15 cellular contexts compared by ENCODE assay signal in the genomic region with DNA sequence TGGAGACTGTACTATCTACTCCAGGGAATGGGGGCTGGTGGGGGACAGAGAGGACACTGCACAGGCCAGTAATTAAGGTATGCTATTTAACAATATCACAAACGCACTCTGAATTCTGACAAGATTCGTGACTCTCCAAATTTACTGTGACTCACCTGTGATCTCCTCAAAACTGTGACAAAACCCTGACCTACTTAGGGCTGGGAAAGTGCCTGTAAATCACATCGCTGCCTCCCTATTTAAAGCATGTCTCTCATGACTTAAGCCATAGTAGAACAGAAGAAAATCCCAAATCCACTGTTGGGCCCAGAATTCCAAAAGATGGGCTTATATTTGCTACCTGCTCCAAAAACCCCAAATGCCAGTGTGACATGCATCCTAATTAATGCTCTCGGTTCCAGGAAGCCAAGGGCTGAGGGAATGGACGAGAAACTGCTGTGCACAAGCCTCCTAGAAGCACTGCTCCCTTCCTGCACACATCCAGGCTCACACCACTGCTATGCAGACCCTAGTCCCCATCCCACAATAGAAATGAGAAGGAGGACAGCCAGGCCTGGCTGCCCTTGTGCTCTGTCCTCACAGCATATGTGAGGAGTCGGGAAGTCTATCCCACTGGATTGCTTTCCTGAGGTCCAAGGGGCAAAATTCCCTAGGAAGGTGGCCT.
"Had no signal": no experiment of that assay in that cellular context is flagged by ENCODE, and none has a peak within 500 bp of the region (broad histone marks: within the 10 kb centered on the region; RNA-seq: fewer than 3 reads in every experiment).

No MANE protein-coding gene starts in this region.

- H3K4me3 ChIP-seq: heart left ventricle, mucosa of descending colon, spleen had no signal

- H3K27me3 ChIP-seq: heart left ventricle, neutrophil had no signal

- H3K4me1 Mint-ChIP-seq: naive thymus-derived CD8-positive, alpha-beta T cell; stimulated activated memory B cell treated with anti-CD40 and anti-IgM and Interleukin-4, amounts not matched to agents 10 μg/mL and 1 μg/mL and 100 μg/mL, for 72 hours had no signal

- H3K27me3 Mint-ChIP-seq: dendritic cell treated with granulocyte-macrophage colony-stimulating factor and Interleukin-4, amounts not matched to agents 40 ng/mL and 50 ng/mL, for 4 days had no signal

- H3K9me3 Mint-ChIP-seq: dendritic cell treated with granulocyte-macrophage colony-stimulating factor and Interleukin-4, amounts not matched to agents 40 ng/mL and 50 ng/mL, for 4 days; stimulated activated memory B cell treated with anti-CD40 and anti-IgM and Interleukin-4, amounts not matched to agents 10 μg/mL and 1 μg/mL and 100 μg/mL, for 72 hours; stimulated activated naive CD8-positive, alpha-beta T cell treated with anti-CD3 and anti-CD28 coated beads, Interleukin-15, Interleukin-2, amounts not matched to agents 100 ng/mL and 50 ng/mL, for 24 hours had no signal

- H3K27ac Mint-ChIP-seq: dendritic cell treated with granulocyte-macrophage colony-stimulating factor and Interleukin-4, amounts not matched to agents 40 ng/mL and 50 ng/mL, for 4 days; naive thymus-derived CD8-positive, alpha-beta T cell; stimulated activated memory B cell treated with anti-CD40 and anti-IgM and Interleukin-4, amounts not matched to agents 10 μg/mL and 1 μg/mL and 100 μg/mL, for 72 hours; stimulated activated naive CD8-positive, alpha-beta T cell treated with anti-CD3 and anti-CD28 coated beads, Interleukin-15, Interleukin-2, amounts not matched to agents 100 ng/mL and 50 ng/mL, for 24 hours had no signal

- H3K27ac ChIP-seq: heart left ventricle, neutrophil, spleen had no signal

- H3K36me3 ChIP-seq: heart left ventricle, neutrophil, spleen had no signal

- H3K4me1 ChIP-seq: spleen had no signal

- DNase-seq: central memory CD4-positive, alpha-beta T cell; foreskin melanocyte; heart left ventricle; mammary epithelial cell; mucosa of descending colon; naive thymus-derived CD8-positive, alpha-beta T cell; spleen; stimulated activated CD4-positive, alpha-beta T cell treated with anti-CD3 and anti-CD28 coated beads, Interleukin-15, amount 100 ng/mL, for 24 hours; stimulated activated CD4-positive, alpha-beta T cell treated with anti-CD3 and anti-CD28 coated beads, Interleukin-1b, Interleukin-23, amount 100 ng/mL, for 48 hours; stimulated activated CD4-positive, alpha-beta T cell treated with anti-CD3 and anti-CD28 coated beads, Interleukin-4, amount 100 ng/mL, for 24 hours; trophoblast cell had no signal

- H3K4me3 Mint-ChIP-seq: dendritic cell treated with granulocyte-macrophage colony-stimulating factor and Interleukin-4, amounts not matched to agents 40 ng/mL and 50 ng/mL, for 4 days; naive thymus-derived CD8-positive, alpha-beta T cell; stimulated activated memory B cell treated with anti-CD40 and anti-IgM and Interleukin-4, amounts not matched to agents 10 μg/mL and 1 μg/mL and 100 μg/mL, for 72 hours; stimulated activated naive CD8-positive, alpha-beta T cell treated with anti-CD3 and anti-CD28 coated beads, Interleukin-15, Interleukin-2, amounts not matched to agents 100 ng/mL and 50 ng/mL, for 24 hours had no signal

- H3K9me3 ChIP-seq: heart left ventricle, mucosa of descending colon, neutrophil, spleen had no signal

- H3K36me3 Mint-ChIP-seq: naive thymus-derived CD8-positive, alpha-beta T cell; stimulated activated memory B cell treated with anti-CD40 and anti-IgM and Interleukin-4, amounts not matched to agents 10 μg/mL and 1 μg/mL and 100 μg/mL, for 72 hours had no signal
